1 cellular context compared by ENCODE assay signal in the genomic region with DNA sequence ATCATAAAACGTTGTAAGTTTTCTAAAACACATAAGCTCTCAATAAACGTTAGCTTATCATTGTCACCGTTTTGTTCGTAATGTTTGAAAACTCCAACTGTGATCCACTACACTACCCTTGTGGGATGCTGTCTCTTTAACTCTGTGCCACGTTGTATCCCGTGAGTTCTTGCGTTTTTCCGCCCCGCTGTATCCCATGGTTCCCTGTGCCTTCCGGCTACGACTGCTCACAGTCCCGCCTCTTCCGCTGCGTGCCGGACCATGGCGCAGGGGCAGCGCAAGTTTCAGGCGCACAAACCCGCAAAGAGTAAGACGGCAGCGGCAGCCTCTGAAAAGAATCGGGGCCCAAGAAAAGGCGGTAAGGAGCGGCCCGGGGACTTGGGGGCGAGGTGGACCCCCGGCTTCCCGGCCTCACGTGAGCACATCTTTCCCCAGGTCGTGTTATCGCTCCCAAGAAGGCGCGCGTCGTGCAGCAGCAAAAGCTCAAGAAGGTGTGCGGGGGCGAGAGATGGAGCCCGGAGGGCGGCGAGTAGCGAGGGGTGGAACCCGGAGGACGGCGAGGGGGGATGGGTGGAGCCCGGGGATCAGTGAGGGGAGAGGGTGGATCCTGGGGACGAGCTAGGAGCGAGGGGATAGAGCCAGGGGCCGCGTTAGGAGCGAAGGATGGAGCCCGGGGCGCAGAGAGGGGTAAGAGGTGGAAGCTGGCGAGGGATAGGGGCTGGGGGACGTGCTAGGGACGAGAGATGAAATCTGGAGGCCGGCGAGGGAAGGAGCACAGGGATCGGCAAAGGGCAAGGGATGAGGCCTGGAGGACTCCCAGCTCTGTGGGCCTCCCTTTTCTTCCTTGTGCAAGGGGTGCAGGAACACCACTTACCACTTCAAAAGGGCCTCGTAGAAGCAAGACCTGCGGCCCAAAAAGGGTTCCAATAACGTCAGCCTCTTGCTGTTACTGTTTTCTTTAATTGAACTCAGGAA.
TF ChIP-seq lines count a peak whose summit lies in the region.

A gene (plus strand): TSS at position 240 of the 975 bp plus-strand sequence. CDS start 22 bp downstream, at position 262.

TF ChIP-seq in HEK293, 187 proteins besides CTCF, POLR2A, EP300 and RAD21 (continued from another document and continues in another):
- no peak for TF ChIP-seq ZNF529 (tag by site-specific recombination; IDR thresholded peaks at IDR 0.05; ENCODE audit: insufficient replicate concordance)
- TF ChIP-seq ZBTB21 (tag by site-specific recombination; IDR thresholded peaks at IDR 0.05) = peak; percentile 84
- TF ChIP-seq ZNF664 (tag by site-specific recombination; IDR thresholded peaks at IDR 0.05) = peak; percentile 39; the same call in 1 of the 2 replicates
- TF ChIP-seq ZNF221 (tag by site-specific recombination; IDR thresholded peaks at IDR 0.05; ENCODE audit: borderline replicate concordance) = no peak
- TF ChIP-seq, protein P1, sequence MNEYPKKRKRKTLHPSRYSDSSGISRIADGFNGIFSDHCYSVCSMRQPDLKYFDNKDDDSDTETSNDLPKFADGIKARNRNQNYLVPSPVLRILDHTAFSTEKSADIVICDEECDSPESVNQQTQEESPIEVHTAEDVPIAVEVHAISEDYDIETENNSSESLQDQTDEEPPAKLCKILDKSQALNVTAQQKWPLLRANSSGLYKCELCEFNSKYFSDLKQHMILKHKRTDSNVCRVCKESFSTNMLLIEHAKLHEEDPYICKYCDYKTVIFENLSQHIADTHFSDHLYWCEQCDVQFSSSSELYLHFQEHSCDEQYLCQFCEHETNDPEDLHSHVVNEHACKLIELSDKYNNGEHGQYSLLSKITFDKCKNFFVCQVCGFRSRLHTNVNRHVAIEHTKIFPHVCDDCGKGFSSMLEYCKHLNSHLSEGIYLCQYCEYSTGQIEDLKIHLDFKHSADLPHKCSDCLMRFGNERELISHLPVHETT (tag by site-specific recombination; IDR thresholded peaks at IDR 0.05) = peak; percentile 98
- TF ChIP-seq KLF7 (tag by site-specific recombination; IDR thresholded peaks at IDR 0.05; ENCODE audit: borderline replicate concordance) = 0 out of 2 replicates have a peak, but pooled peaks have one; percentile 26
- TF ChIP-seq HOXA7 (CRISPR knock-in tag; IDR thresholded peaks at IDR 0.05; ENCODE audit: borderline replicate concordance) = no peak
- no peak for TF ChIP-seq ZNF626 (tag by site-specific recombination; IDR thresholded peaks at IDR 0.05)
- no peak for TF ChIP-seq ZNF114 (tag by site-specific recombination; IDR thresholded peaks at IDR 0.05)
- TF ChIP-seq SP3 (tag by site-specific recombination; IDR thresholded peaks at IDR 0.05) = peak; percentile 95
- no peak for TF ChIP-seq ZNF350 (tag by site-specific recombination; IDR thresholded peaks at IDR 0.05)
- TF ChIP-seq ZNF514 (tag by site-specific recombination; IDR thresholded peaks at IDR 0.05) = no peak
- TF ChIP-seq ZNF211 (tag by site-specific recombination; IDR thresholded peaks at IDR 0.05; ENCODE audit: low read depth) = no peak
- no peak; the same call in none of the 2 replicates for TF ChIP-seq ZNF324 (tag by site-specific recombination; IDR thresholded peaks at IDR 0.05)
- TF ChIP-seq, protein P2, sequence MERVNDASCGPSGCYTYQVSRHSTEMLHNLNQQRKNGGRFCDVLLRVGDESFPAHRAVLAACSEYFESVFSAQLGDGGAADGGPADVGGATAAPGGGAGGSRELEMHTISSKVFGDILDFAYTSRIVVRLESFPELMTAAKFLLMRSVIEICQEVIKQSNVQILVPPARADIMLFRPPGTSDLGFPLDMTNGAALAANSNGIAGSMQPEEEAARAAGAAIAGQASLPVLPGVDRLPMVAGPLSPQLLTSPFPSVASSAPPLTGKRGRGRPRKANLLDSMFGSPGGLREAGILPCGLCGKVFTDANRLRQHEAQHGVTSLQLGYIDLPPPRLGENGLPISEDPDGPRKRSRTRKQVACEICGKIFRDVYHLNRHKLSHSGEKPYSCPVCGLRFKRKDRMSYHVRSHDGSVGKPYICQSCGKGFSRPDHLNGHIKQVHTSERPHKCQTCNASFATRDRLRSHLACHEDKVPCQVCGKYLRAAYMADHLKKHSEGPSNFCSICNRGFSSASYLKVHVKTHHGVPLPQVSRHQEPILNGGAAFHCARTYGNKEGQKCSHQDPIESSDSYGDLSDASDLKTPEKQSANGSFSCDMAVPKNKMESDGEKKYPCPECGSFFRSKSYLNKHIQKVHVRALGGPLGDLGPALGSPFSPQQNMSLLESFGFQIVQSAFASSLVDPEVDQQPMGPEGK (tag by site-specific recombination; IDR thresholded peaks at IDR 0.05) = peak; percentile 83
- 0 out of 2 replicates have a peak, but pooled peaks have one; percentile 17 for TF ChIP-seq ZNF157 (tag by site-specific recombination; IDR thresholded peaks at IDR 0.05)
- peak; percentile 25; the same call in 1 of the 2 replicates for TF ChIP-seq GLIS1 (tag by site-specific recombination; IDR thresholded peaks at IDR 0.05)
- no peak for TF ChIP-seq HOXD13 (CRISPR knock-in tag; IDR thresholded peaks at IDR 0.05; ENCODE audit: borderline replicate concordance)
- peak; percentile 95 for TF ChIP-seq ZNF600 (tag by site-specific recombination; IDR thresholded peaks at IDR 0.05)
- TF ChIP-seq, protein P3, sequence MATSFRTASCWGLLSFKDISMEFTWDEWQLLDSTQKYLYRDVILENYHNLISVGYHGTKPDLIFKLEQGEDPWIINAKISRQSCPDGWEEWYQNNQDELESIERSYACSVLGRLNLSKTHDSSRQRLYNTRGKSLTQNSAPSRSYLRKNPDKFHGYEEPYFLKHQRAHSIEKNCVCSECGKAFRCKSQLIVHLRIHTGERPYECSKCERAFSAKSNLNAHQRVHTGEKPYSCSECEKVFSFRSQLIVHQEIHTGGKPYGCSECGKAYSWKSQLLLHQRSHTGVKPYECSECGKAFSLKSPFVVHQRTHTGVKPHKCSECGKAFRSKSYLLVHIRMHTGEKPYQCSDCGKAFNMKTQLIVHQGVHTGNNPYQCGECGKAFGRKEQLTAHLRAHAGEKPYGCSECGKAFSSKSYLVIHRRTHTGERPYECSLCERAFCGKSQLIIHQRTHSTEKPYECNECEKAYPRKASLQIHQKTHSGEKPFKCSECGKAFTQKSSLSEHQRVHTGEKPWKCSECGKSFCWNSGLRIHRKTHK (tag by site-specific recombination; IDR thresholded peaks at IDR 0.05) = no peak
- peak; percentile 91; the same call in 1 of the 2 replicates for TF ChIP-seq ZNF24 (tag by site-specific recombination; IDR thresholded peaks at IDR 0.05)
- no peak for TF ChIP-seq ZNF112 (tag by site-specific recombination; IDR thresholded peaks at IDR 0.05)
- no peak; the same call in 1 of the 2 replicates for TF ChIP-seq ZNF561 (tag by site-specific recombination; IDR thresholded peaks at IDR 0.05; ENCODE audit: borderline replicate concordance)
- no peak for TF ChIP-seq OSR2 (tag by site-specific recombination; IDR thresholded peaks at IDR 0.05)
- TF ChIP-seq ZNF133 (tag by site-specific recombination; IDR thresholded peaks at IDR 0.05) = no peak
- no peak for TF ChIP-seq ZNF184 (tag by site-specific recombination; IDR thresholded peaks at IDR 0.05)
- TF ChIP-seq ZNF366 (tag by site-specific recombination; conservative IDR thresholded peaks at IDR 0.05) = no peak
- no peak for TF ChIP-seq ZNF624 (tag by site-specific recombination; IDR thresholded peaks at IDR 0.05)
- no peak for TF ChIP-seq ZNF658 (tag by site-specific recombination; IDR thresholded peaks at IDR 0.05)
- TF ChIP-seq ZFHX2 (tag by site-specific recombination; conservative IDR thresholded peaks at IDR 0.05) = peak; percentile 96
- no peak; the same call in 1 of the 2 replicates for TF ChIP-seq ZSCAN23 (tag by site-specific recombination; IDR thresholded peaks at IDR 0.05)
- 0 out of 2 replicates have a peak, but pooled peaks have one; percentile 66 for TF ChIP-seq ZNF660 (tag by site-specific recombination; IDR thresholded peaks at IDR 0.05)
- TF ChIP-seq SP7 (tag by site-specific recombination; IDR thresholded peaks at IDR 0.05) = peak; percentile 86
- no peak for TF ChIP-seq ZNF426 (tag by site-specific recombination; IDR thresholded peaks at IDR 0.05)
- TF ChIP-seq ZNF596 (tag by site-specific recombination; IDR thresholded peaks at IDR 0.05) = no peak
- no peak for TF ChIP-seq SCRT2 (tag by site-specific recombination; IDR thresholded peaks at IDR 0.05)
- TF ChIP-seq ZNF138 (tag by site-specific recombination; IDR thresholded peaks at IDR 0.05; ENCODE audit: borderline replicate concordance) = no peak
- TF ChIP-seq BCL11B (tag by site-specific recombination; IDR thresholded peaks at IDR 0.05; ENCODE audit: low read depth) = no peak; the same call in 1 of the 2 replicates
- no peak for TF ChIP-seq MZF1 (tag by site-specific recombination; IDR thresholded peaks at IDR 0.05; ENCODE audit: borderline replicate concordance)
- no peak for TF ChIP-seq ZNF16 (tag by site-specific recombination; IDR thresholded peaks at IDR 0.05; ENCODE audit: low read depth)
- TF ChIP-seq ZNF140 (tag by site-specific recombination; IDR thresholded peaks at IDR 0.05) = no peak
- TF ChIP-seq WT1 (tag by site-specific recombination; IDR thresholded peaks at IDR 0.05) = peak; percentile 22; the same call in 1 of the 2 replicates
- TF ChIP-seq, protein P4, sequence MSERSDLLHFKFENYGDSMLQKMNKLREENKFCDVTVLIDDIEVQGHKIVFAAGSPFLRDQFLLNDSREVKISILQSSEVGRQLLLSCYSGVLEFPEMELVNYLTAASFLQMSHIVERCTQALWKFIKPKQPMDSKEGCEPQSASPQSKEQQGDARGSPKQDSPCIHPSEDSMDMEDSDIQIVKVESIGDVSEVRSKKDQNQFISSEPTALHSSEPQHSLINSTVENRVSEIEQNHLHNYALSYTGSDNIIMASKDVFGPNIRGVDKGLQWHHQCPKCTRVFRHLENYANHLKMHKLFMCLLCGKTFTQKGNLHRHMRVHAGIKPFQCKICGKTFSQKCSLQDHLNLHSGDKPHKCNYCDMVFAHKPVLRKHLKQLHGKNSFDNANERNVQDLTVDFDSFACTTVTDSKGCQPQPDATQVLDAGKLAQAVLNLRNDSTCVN (tag by site-specific recombination; optimal IDR thresholded peaks at IDR 0.05) = peak; percentile 81
- TF ChIP-seq GLI4 (tag by site-specific recombination; IDR thresholded peaks at IDR 0.05) = peak; percentile 46; the same call in 1 of the 2 replicates
- TF ChIP-seq, protein P5, sequence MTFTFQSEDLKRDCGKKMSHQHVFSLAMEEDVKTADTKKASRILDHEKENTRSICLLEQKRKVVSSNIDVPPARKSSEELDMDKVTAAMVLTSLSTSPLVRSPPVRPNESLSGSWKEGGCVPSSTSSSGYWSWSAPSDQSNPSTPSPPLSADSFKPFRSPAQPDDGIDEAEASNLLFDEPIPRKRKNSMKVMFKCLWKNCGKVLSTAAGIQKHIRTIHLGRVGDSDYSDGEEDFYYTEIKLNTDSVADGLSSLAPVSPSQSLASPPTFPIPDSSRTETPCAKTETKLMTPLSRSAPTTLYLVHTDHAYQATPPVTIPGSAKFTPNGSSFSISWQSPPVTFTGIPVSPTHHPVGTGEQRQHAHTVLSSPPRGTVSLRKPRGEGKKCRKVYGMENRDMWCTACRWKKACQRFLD (tag by site-specific recombination; IDR thresholded peaks at IDR 0.05) = no peak
- TF ChIP-seq EGR2 (tag by site-specific recombination; IDR thresholded peaks at IDR 0.05; ENCODE audit: low read depth) = peak; percentile 91
- no peak for TF ChIP-seq ZNF677 (tag by site-specific recombination; IDR thresholded peaks at IDR 0.05)
- TF ChIP-seq ZNF416 (tag by site-specific recombination; IDR thresholded peaks at IDR 0.05) = no peak
- TF ChIP-seq YY1 (tag by site-specific recombination; IDR thresholded peaks at IDR 0.05) = peak; percentile 86
- TF ChIP-seq ZNF792 (tag by site-specific recombination; IDR thresholded peaks at IDR 0.05) = peak; percentile 14; the same call in 1 of the 2 replicates
- TF ChIP-seq ZNF248 (tag by site-specific recombination; IDR thresholded peaks at IDR 0.05) = no peak
- TF ChIP-seq, protein P6, sequence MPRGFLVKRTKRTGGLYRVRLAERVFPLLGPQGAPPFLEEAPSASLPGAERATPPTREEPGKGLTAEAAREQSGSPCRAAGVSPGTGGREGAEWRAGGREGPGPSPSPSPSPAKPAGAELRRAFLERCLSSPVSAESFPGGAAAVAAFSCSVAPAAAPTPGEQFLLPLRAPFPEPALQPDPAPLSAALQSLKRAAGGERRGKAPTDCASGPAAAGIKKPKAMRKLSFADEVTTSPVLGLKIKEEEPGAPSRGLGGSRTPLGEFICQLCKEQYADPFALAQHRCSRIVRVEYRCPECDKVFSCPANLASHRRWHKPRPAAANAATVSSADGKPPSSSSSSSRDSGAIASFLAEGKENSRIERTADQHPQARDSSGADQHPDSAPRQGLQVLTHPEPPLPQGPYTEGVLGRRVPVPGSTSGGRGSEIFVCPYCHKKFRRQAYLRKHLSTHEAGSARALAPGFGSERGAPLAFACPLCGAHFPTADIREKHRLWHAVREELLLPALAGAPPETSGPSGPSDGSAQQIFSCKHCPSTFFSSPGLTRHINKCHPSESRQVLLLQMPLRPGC (tag by site-specific recombination; IDR thresholded peaks at IDR 0.05) = peak; percentile 80
- TF ChIP-seq ZBTB8A (tag by site-specific recombination; IDR thresholded peaks at IDR 0.05) = peak; percentile 89
- TF ChIP-seq, protein P7, sequence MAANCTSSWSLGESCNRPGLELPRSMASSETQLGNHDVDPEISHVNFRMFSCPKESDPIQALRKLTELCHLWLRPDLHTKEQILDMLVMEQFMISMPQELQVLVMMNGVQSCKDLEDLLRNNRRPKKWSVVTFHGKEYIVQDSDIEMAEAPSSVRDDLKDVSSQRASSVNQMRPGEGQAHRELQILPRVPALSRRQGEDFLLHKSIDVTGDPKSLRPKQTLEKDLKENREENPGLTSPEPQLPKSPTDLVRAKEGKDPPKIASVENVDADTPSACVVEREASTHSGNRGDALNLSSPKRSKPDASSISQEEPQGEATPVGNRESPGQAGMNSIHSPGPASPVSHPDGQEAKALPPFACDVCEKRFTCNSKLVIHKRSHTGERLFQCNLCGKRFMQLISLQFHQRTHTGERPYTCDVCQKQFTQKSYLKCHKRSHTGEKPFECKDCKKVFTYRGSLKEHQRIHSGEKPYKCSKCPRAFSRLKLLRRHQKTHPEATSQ (tag by site-specific recombination; IDR thresholded peaks at IDR 0.05) = no peak
- TF ChIP-seq ZNF776 (tag by site-specific recombination; IDR thresholded peaks at IDR 0.05; ENCODE audit: borderline replicate concordance) = no peak
- TF ChIP-seq ZNF132 (tag by site-specific recombination; IDR thresholded peaks at IDR 0.05; ENCODE audit: borderline replicate concordance) = no peak
- no peak for TF ChIP-seq ZBTB7A (tag by site-specific recombination; IDR thresholded peaks at IDR 0.05; ENCODE audit: low read depth)
- TF ChIP-seq, protein P8, sequence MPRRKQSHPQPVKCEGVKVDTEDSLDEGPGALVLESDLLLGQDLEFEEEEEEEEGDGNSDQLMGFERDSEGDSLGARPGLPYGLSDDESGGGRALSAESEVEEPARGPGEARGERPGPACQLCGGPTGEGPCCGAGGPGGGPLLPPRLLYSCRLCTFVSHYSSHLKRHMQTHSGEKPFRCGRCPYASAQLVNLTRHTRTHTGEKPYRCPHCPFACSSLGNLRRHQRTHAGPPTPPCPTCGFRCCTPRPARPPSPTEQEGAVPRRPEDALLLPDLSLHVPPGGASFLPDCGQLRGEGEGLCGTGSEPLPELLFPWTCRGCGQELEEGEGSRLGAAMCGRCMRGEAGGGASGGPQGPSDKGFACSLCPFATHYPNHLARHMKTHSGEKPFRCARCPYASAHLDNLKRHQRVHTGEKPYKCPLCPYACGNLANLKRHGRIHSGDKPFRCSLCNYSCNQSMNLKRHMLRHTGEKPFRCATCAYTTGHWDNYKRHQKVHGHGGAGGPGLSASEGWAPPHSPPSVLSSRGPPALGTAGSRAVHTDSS (tag by site-specific recombination; IDR thresholded peaks at IDR 0.05) = no peak
- TF ChIP-seq ZNF423 (tag by site-specific recombination; IDR thresholded peaks at IDR 0.05) = no peak
- TF ChIP-seq ZSCAN16 (tag by site-specific recombination; IDR thresholded peaks at IDR 0.05) = no peak
